13 cellular contexts compared by ENCODE assay signal in the genomic region with DNA sequence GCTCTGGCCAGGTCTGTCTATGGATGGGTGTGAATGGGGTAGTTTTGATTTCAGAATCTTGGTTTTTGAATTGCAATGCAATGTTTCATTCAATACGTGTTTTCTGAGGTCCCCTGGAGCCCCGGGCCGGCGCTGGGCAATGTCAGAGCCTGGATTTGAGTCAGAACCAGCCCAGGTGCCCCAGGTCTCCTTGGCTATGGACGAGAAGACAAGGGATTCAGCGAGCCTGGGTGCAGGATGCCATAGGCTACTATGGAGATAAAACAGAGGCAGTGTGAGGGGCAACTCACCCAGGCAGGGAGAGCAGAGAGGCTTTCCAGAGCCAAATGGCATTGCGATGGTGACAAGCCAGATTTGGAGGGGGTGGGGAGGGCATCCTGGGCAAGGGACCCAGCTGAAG. TPM values are rescaled to one million over a fixed set of nuclear protein-coding genes. Genes with fewer than 3 reads are reported as not detected.
DNase-seq lines count a peak whose midpoint lies in the region; ATAC-seq and TF ChIP-seq lines count a peak whose summit lies in the region.
"Had no signal": no experiment of that assay in that cellular context is flagged by ENCODE, and none has a peak within 500 bp of the region (broad histone marks: within the 10 kb centered on the region; RNA-seq: fewer than 3 reads in every experiment).

No MANE protein-coding gene starts in this region.

- CTCF ChIA-PET in CD4-positive, alpha-beta memory T cell (lab: Charles Lee; ENCODE audit: partially characterized antibody), result no interaction called here

- H3K9me3 ChIP-seq in CD4-positive, alpha-beta memory T cell (ENCODE audit: control insufficient read depth in 1 of 2, low read length in 2 of 2), result no peaks in the 10 kb centered on the region
- H3K9me3 ChIP-seq: body of pancreas, testis had no signal

- POLR2A ChIA-PET in CD4-positive, alpha-beta memory T cell (lab: Charles Lee; ENCODE audit: partially characterized antibody), result interaction anchor here (1.0 to 4.5 kb wide), 5 partner anchors 9 to 79 kb away, joined by 3 to 79 read pairs (median 4); no protein-coding TSS in a partner anchor

- peaks cover 42 to 75% of the 10 kb centered on the region in 2 donors for H3K36me3 Mint-ChIP-seq in CD4-positive, alpha-beta memory T cell
- H3K36me3 Mint-ChIP-seq in HFFc6 (ENCODE audit: low read depth), result peaks cover 30% of the 10 kb centered on the region
- H3K36me3 Mint-ChIP-seq in activated naive CD8-positive, alpha-beta T cell treated with anti-CD3 and anti-CD28 coated beads, Interleukin-2, amount 50 U/mL, for 24 hours (ENCODE audit: low read depth), result peaks cover 53% of the 10 kb centered on the region
- H3K36me3 Mint-ChIP-seq in neural crest cell (ENCODE audit: low read depth), result peaks cover 32% of the 10 kb centered on the region

- peaks cover 41% of the 10 kb centered on the region for H3K36me3 ChIP-seq in CD4-positive, alpha-beta memory T cell (ENCODE audit: insufficient read depth, low read length)

- H3K27ac Mint-ChIP-seq in CD4-positive, alpha-beta memory T cell, result peak overlapping the region; percentile 37 to 94 (median 87)
- peak overlapping the region; percentile 11; the same call in 1 of the 2 replicates for H3K27ac Mint-ChIP-seq in HFFc6
- H3K27ac Mint-ChIP-seq in activated naive CD8-positive, alpha-beta T cell treated with anti-CD3 and anti-CD28 coated beads, Interleukin-2, amount 50 U/mL, for 24 hours, result peak overlapping the region; percentile 86
- H3K27ac Mint-ChIP-seq in neural crest cell (ENCODE audit: unreplicated experiment), result no peak overlapping the region

- TF ChIP-seq CTCF in HFFc6 (IDR thresholded peaks at IDR 0.05) (no peak), neural crest cell (conservative IDR thresholded peaks at IDR 0.05) (no peak)

- no peaks in the 10 kb centered on the region for H3K27me3 Mint-ChIP-seq in CD4-positive, alpha-beta memory T cell
- H3K27me3 Mint-ChIP-seq in HFFc6 (ENCODE audit: insufficient read depth) (peaks cover 22% of the 10 kb centered on the region), neural crest cell (ENCODE audit: low read depth) (peaks cover 14% of the 10 kb centered on the region)
- H3K27me3 Mint-ChIP-seq in activated naive CD8-positive, alpha-beta T cell treated with anti-CD3 and anti-CD28 coated beads, Interleukin-2, amount 50 U/mL, for 24 hours, result peaks cover 10% of the 10 kb centered on the region

- no peak overlapping the region for H3K27ac ChIP-seq in CD4-positive, alpha-beta memory T cell (ENCODE audit: low read depth, low read length)

- H3K9me3 Mint-ChIP-seq in CD4-positive, alpha-beta memory T cell, result peaks cover 0 to 14% (median 0%) of the 10 kb centered on the region in 8 donors
- H3K9me3 Mint-ChIP-seq in HFFc6 (peaks cover 18% of the 10 kb centered on the region), neural crest cell (no peaks in the 10 kb centered on the region)
- H3K9me3 Mint-ChIP-seq in activated naive CD8-positive, alpha-beta T cell treated with anti-CD3 and anti-CD28 coated beads, Interleukin-2, amount 50 U/mL, for 24 hours, result no peaks in the 10 kb centered on the region

- DNase-seq in CD4-positive, alpha-beta memory T cell, result no peak
- no peak for DNase-seq in HFFc6
- no peak for DNase-seq in activated naive CD8-positive, alpha-beta T cell treated with anti-CD3 and anti-CD28 coated beads, Interleukin-2, amount 50 U/mL, for 24 hours
- no peak for DNase-seq in neural crest cell (ENCODE audit: low read depth, low spot score)
- no peak for DNase-seq in stimulated activated CD4-positive, alpha-beta T cell treated with anti-CD3 and anti-CD28 coated beads, Interleukin-2, amount 100 ng/mL, for 24 hours
- no peak for DNase-seq in anterior cingulate cortex (lab: John Stamatoyannopoulos, UW)
- DNase-seq: body of pancreas, HCEC 1CT, NCI-H187, testis had no signal

- H3K4me3 ChIP-seq in CD4-positive, alpha-beta memory T cell (ENCODE audit: low read length in 2 of 2), result no peak overlapping the region
- H3K4me3 ChIP-seq: body of pancreas, lung had no signal

- peaks cover 18 to 44% (median 32%) of the 10 kb centered on the region in 4 donors for H3K4me1 Mint-ChIP-seq in CD4-positive, alpha-beta memory T cell
- peaks cover 10% of the 10 kb centered on the region; the same call in 1 of the 2 replicates for H3K4me1 Mint-ChIP-seq in HFFc6 (ENCODE audit: low read depth)
- H3K4me1 Mint-ChIP-seq in activated naive CD8-positive, alpha-beta T cell treated with anti-CD3 and anti-CD28 coated beads, Interleukin-2, amount 50 U/mL, for 24 hours, result peaks cover 45% of the 10 kb centered on the region
- H3K4me1 Mint-ChIP-seq in neural crest cell, result peaks cover 30% of the 10 kb centered on the region

- H3K27me3 ChIP-seq in CD4-positive, alpha-beta memory T cell (ENCODE audit: insufficient read depth, low read length), result no peaks in the 10 kb centered on the region
- H3K27me3 ChIP-seq: body of pancreas, testis had no signal

- peaks cover 30% of the 10 kb centered on the region for H3K4me1 ChIP-seq in CD4-positive, alpha-beta memory T cell (ENCODE audit: insufficient read depth, low read length)

- intact Hi-C loops in CD4-positive, alpha-beta memory T cell (cut with micrococcal nuclease), result no loop called here

- ATAC-seq in activated naive CD8-positive, alpha-beta T cell treated with anti-CD3 and anti-CD28 coated beads, Interleukin-2, amount 50 U/mL, for 24 hours, result no peak
- ATAC-seq in HG02884 (IDR thresholded peaks at IDR 0.05; ENCODE audit: unreplicated experiment) (no peak), GM19328 (IDR thresholded peaks at IDR 0.05; ENCODE audit: unreplicated experiment) (no peak)

- H3K4me3 Mint-ChIP-seq in CD4-positive, alpha-beta memory T cell, result peak overlapping the region in 2 of 8 donors; percentile 43 to 71
- no peak overlapping the region for H3K4me3 Mint-ChIP-seq in HFFc6
- peak overlapping the region; percentile 99 for H3K4me3 Mint-ChIP-seq in activated naive CD8-positive, alpha-beta T cell treated with anti-CD3 and anti-CD28 coated beads, Interleukin-2, amount 50 U/mL, for 24 hours
- H3K4me3 Mint-ChIP-seq in neural crest cell, result peak overlapping the region; percentile 87

RNA-seq across cellular contexts. Expression of gene RPL13A, which starts 1.2 kb away (rescaled TPM):
- total RNA-seq in CD4-positive, alpha-beta memory T cell, result 1,000 to 10,000 TPM; 5,517 to 5,661 TPM
- polyA plus RNA-seq in CD4-positive, alpha-beta memory T cell, result 1,000 to 10,000 TPM; 1,827 to 3,046 TPM
- 1,000 to 10,000 TPM; 2,015 to 2,373 (median 2,179) TPM for total RNA-seq in HFFc6 (2021; fragmentation: NEBNext Ultra II Directional; extraction: Animal tissue kit (Norgen Biotek cat#: 25700))
- 2,983 and 3,026 TPM in 2 replicates for total RNA-seq in neural crest cell

RNA-seq across cellular contexts. Expression of gene RPS11, which starts 10.0 kb away (rescaled TPM):
- total RNA-seq in CD4-positive, alpha-beta memory T cell, result 1,000 to 10,000 TPM; 3,135 to 3,272 TPM
- polyA plus RNA-seq in CD4-positive, alpha-beta memory T cell, result 1,000 to 10,000 TPM; 1,691 to 2,012 TPM
- 1,000 to 10,000 TPM; 1,343 to 1,545 (median 1,429) TPM for total RNA-seq in HFFc6 (2021; fragmentation: NEBNext Ultra II Directional; extraction: Animal tissue kit (Norgen Biotek cat#: 25700))
- total RNA-seq in neural crest cell, result 2,365 and 2,591 TPM in 2 replicates

RNA-seq across cellular contexts. Expression of gene FLT3LG, which starts 12.2 kb away (rescaled TPM):
- total RNA-seq in CD4-positive, alpha-beta memory T cell, result 100 to 1,000 TPM; 114 to 115 TPM
- polyA plus RNA-seq in CD4-positive, alpha-beta memory T cell, result 100 to 1,000 TPM; 145 to 252 TPM
- total RNA-seq in HFFc6 (2021; fragmentation: NEBNext Ultra II Directional; extraction: Animal tissue kit (Norgen Biotek cat#: 25700)), result 10 to 100 TPM in 2 of 6 experiments, 1 to 10 TPM in 4; 4.9 to 12.5 (median 9.4) TPM
- 0.89 and 1.0 TPM in 2 replicates for total RNA-seq in neural crest cell

RNA-seq across cellular contexts. Expression of gene FCGRT, which starts 26.2 kb away (rescaled TPM):
- 10 to 100 TPM; 21.9 to 25.8 TPM for total RNA-seq in CD4-positive, alpha-beta memory T cell
- polyA plus RNA-seq in CD4-positive, alpha-beta memory T cell, result 10 to 100 TPM; 40.2 to 42.5 TPM
- 10 to 100 TPM; 33.2 to 39.3 (median 37.4) TPM for total RNA-seq in HFFc6 (2021; fragmentation: NEBNext Ultra II Directional; extraction: Animal tissue kit (Norgen Biotek cat#: 25700))
- 24.9 and 27.5 TPM in 2 replicates for total RNA-seq in neural crest cell

RNA-seq across cellular contexts. Expression of gene ALDH16A1, which starts 33.2 kb away (rescaled TPM):
- 10 to 100 TPM; 31.6 to 32.6 TPM for total RNA-seq in CD4-positive, alpha-beta memory T cell
- 10 to 100 TPM; 28.4 to 40.1 TPM for polyA plus RNA-seq in CD4-positive, alpha-beta memory T cell
- 10 to 100 TPM; 13.9 to 23.0 (median 19.8) TPM for total RNA-seq in HFFc6 (2021; fragmentation: NEBNext Ultra II Directional; extraction: Animal tissue kit (Norgen Biotek cat#: 25700))
- 51.9 and 52.7 TPM in 2 replicates for total RNA-seq in neural crest cell

Comparison
In these comparisons a context has a peak if more than half of its experiments do, and no peak if none do; other contexts are left out.
1. RNA of gene FLT3LG, which starts 12.2 kb away (total RNA-seq): 114 to 115 TPM in CD4-positive, alpha-beta memory T cell; 4.9 to 12.5 TPM in HFFc6 and 0.89 to 1.0 TPM in neural crest cell; every median in the first group is over 4 times any median in the second.